8 cellular contexts compared by ENCODE assay signal in the genomic region with DNA sequence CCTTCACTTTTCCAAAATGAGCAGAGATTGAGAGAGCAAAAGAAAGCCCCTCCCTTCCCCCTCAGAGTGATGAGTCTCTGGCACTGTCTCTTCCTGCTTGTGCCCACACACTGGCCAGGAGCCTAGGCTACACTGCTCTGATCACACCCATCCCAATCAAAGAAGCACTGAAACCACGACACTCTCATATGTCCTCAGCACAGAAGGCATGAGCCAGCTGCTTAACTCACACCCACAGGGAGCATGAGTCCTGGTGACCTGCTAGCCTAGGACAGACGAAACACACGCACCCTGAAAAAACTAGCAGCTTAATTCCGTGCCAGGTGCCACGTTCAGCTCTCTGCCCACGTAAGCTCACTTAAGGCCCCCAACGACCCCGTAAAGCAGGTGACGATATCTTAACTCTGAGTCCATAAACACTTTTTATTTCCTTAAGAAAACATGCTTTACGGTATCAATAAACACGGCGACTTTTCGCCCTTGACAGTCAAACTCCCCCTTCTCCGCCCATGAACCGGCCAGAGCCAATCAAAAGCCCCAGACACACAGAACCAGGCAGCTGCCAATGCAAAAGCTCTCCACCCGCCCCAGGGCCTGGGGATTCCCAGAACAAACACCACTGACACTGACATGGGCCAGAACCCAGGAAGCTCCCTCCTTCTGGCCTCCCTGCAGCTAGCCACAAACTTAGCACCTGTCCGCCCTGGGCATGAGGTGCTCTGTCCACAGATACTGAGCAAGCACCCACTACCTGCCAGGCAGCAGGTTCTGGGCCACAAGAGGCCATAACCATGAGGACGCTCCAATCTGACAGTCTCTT.
DNase-seq lines count a peak whose midpoint lies in the region; ATAC-seq and TF ChIP-seq lines count a peak whose summit lies in the region.

No MANE protein-coding gene starts in this region.

- DNase-seq in GM04503 (ENCODE audit: low read depth) (peak; percentile 33), Right ventricle myocardium inferior (ENCODE audit: missing footprints) (peak; percentile 79), progenitor cell of endocrine pancreas (ENCODE audit: low spot score, unreplicated experiment) (no peak), SHP77 treated with DMSO at 0.1 percent for 48 hours (lab: John Stamatoyannopoulos, UW) (no peak)

- H3K4me1 Mint-ChIP-seq in progenitor cell of endocrine pancreas (ENCODE audit: low read depth): peaks cover 11% of the 10 kb centered on the region

- H3K27ac Mint-ChIP-seq in progenitor cell of endocrine pancreas: peak overlapping the region; percentile 86

- H3K9me3 Mint-ChIP-seq in progenitor cell of endocrine pancreas (ENCODE audit: low read depth): no peaks in the 10 kb centered on the region

- H3K27me3 Mint-ChIP-seq in progenitor cell of endocrine pancreas: no peaks in the 10 kb centered on the region

- intact Hi-C loops in Right ventricle myocardium inferior (cut with DNase I): no loop called here

- H3K4me3 Mint-ChIP-seq in progenitor cell of endocrine pancreas (ENCODE audit: low read depth): no peak overlapping the region

- peaks cover 54% of the 10 kb centered on the region for H3K36me3 Mint-ChIP-seq in progenitor cell of endocrine pancreas (ENCODE audit: insufficient read depth)

- no peak for TF ChIP-seq CTCF in progenitor cell of endocrine pancreas (IDR thresholded peaks at IDR 0.05; ENCODE audit: unreplicated experiment)

- peak; percentile 61 for ATAC-seq in SK-N-SH treated with all-trans-retinoic acid at 6 μM for 48 hours
- peak; percentile 93 for ATAC-seq in Right ventricle myocardium inferior
- ATAC-seq in GM21786 (IDR thresholded peaks at IDR 0.05; ENCODE audit: unreplicated experiment): no peak
- ATAC-seq in HG03097 (IDR thresholded peaks at IDR 0.05; ENCODE audit: low FRiP score, unreplicated experiment): no peak
- ATAC-seq in HG02759 (IDR thresholded peaks at IDR 0.05; ENCODE audit: unreplicated experiment): no peak

TF ChIP-seq in SK-N-SH treated with all-trans-retinoic acid at 6 μM for 48 hours, 23 proteins besides CTCF, POLR2A, EP300 and RAD21:
- TF ChIP-seq CSDC2 (CRISPR knock-in tag; IDR thresholded peaks at IDR 0.05) (no peak), ZFP30 (CRISPR knock-in tag; IDR thresholded peaks at IDR 0.05) (no peak), RARB (CRISPR knock-in tag; IDR thresholded peaks at IDR 0.05) (no peak), TCF4 (CRISPR knock-in tag; IDR thresholded peaks at IDR 0.05; ENCODE audit: borderline replicate concordance) (peak; percentile 74), GLIS3 (CRISPR knock-in tag; IDR thresholded peaks at IDR 0.05) (no peak), OSR1 (CRISPR knock-in tag; IDR thresholded peaks at IDR 0.05) (no peak), ZC3H10 (CRISPR knock-in tag; IDR thresholded peaks at IDR 0.05) (no peak), ISL1 (CRISPR knock-in tag; IDR thresholded peaks at IDR 0.05) (no peak), SNAI2 (CRISPR knock-in tag; IDR thresholded peaks at IDR 0.05) (peak; percentile 78; the same call in 1 of the 2 replicates), ZNF565 (CRISPR knock-in tag; conservative IDR thresholded peaks at IDR 0.05; ENCODE audit: low read depth) (no peak), ZNF70 (CRISPR knock-in tag; IDR thresholded peaks at IDR 0.05) (0 out of 2 replicates have a peak, but pooled peaks have one; percentile 29)
- TF ChIP-seq, protein P1, sequence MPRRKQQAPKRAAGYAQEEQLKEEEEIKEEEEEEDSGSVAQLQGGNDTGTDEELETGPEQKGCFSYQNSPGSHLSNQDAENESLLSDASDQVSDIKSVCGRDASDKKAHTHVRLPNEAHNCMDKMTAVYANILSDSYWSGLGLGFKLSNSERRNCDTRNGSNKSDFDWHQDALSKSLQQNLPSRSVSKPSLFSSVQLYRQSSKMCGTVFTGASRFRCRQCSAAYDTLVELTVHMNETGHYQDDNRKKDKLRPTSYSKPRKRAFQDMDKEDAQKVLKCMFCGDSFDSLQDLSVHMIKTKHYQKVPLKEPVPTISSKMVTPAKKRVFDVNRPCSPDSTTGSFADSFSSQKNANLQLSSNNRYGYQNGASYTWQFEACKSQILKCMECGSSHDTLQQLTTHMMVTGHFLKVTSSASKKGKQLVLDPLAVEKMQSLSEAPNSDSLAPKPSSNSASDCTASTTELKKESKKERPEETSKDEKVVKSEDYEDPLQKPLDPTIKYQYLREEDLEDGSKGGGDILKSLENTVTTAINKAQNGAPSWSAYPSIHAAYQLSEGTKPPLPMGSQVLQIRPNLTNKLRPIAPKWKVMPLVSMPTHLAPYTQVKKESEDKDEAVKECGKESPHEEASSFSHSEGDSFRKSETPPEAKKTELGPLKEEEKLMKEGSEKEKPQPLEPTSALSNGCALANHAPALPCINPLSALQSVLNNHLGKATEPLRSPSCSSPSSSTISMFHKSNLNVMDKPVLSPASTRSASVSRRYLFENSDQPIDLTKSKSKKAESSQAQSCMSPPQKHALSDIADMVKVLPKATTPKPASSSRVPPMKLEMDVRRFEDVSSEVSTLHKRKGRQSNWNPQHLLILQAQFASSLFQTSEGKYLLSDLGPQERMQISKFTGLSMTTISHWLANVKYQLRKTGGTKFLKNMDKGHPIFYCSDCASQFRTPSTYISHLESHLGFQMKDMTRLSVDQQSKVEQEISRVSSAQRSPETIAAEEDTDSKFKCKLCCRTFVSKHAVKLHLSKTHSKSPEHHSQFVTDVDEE (CRISPR knock-in tag; IDR thresholded peaks at IDR 0.05): peak; percentile 20; the same call in 1 of the 2 replicates
- TF ChIP-seq, protein P2, sequence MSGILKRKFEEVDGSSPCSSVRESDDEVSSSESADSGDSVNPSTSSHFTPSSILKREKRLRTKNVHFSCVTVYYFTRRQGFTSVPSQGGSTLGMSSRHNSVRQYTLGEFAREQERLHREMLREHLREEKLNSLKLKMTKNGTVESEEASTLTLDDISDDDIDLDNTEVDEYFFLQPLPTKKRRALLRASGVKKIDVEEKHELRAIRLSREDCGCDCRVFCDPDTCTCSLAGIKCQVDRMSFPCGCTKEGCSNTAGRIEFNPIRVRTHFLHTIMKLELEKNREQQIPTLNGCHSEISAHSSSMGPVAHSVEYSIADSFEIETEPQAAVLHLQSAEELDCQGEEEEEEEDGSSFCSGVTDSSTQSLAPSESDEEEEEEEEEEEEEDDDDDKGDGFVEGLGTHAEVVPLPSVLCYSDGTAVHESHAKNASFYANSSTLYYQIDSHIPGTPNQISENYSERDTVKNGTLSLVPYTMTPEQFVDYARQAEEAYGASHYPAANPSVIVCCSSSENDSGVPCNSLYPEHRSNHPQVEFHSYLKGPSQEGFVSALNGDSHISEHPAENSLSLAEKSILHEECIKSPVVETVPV (CRISPR knock-in tag; IDR thresholded peaks at IDR 0.05): no peak
- TF ChIP-seq, protein P3, sequence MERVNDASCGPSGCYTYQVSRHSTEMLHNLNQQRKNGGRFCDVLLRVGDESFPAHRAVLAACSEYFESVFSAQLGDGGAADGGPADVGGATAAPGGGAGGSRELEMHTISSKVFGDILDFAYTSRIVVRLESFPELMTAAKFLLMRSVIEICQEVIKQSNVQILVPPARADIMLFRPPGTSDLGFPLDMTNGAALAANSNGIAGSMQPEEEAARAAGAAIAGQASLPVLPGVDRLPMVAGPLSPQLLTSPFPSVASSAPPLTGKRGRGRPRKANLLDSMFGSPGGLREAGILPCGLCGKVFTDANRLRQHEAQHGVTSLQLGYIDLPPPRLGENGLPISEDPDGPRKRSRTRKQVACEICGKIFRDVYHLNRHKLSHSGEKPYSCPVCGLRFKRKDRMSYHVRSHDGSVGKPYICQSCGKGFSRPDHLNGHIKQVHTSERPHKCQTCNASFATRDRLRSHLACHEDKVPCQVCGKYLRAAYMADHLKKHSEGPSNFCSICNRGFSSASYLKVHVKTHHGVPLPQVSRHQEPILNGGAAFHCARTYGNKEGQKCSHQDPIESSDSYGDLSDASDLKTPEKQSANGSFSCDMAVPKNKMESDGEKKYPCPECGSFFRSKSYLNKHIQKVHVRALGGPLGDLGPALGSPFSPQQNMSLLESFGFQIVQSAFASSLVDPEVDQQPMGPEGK (CRISPR knock-in tag; IDR thresholded peaks at IDR 0.05; ENCODE audit: borderline replicate concordance): no peak
- TF ChIP-seq, protein P4, sequence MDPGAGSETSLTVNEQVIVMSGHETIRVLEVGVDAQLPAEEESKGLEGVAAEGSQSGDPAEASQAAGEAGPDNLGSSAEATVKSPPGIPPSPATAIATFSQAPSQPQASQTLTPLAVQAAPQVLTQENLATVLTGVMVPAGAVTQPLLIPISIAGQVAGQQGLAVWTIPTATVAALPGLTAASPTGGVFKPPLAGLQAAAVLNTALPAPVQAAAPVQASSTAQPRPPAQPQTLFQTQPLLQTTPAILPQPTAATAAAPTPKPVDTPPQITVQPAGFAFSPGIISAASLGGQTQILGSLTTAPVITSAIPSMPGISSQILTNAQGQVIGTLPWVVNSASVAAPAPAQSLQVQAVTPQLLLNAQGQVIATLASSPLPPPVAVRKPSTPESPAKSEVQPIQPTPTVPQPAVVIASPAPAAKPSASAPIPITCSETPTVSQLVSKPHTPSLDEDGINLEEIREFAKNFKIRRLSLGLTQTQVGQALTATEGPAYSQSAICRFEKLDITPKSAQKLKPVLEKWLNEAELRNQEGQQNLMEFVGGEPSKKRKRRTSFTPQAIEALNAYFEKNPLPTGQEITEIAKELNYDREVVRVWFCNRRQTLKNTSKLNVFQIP (CRISPR knock-in tag; IDR thresholded peaks at IDR 0.05; ENCODE audit: borderline replicate concordance, low read depth): no peak
- TF ChIP-seq, protein P5, sequence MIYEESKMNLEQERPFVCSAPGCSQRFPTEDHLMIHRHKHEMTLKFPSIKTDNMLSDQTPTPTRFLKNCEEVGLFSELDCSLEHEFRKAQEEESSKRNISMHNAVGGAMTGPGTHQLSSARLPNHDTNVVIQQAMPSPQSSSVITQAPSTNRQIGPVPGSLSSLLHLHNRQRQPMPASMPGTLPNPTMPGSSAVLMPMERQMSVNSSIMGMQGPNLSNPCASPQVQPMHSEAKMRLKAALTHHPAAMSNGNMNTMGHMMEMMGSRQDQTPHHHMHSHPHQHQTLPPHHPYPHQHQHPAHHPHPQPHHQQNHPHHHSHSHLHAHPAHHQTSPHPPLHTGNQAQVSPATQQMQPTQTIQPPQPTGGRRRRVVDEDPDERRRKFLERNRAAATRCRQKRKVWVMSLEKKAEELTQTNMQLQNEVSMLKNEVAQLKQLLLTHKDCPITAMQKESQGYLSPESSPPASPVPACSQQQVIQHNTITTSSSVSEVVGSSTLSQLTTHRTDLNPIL (CRISPR knock-in tag; IDR thresholded peaks at IDR 0.05; ENCODE audit: low read depth): no peak

Comparison
In these comparisons a context has a peak if more than half of its experiments do, and no peak if none do; other contexts are left out.
1. DNase-seq: peak in GM04503 (single experiment) and Right ventricle myocardium inferior (single experiment); none in progenitor cell of endocrine pancreas (single experiment) and SHP77 treated with DMSO at 0.1 percent for 48 hours (single experiment).
2. ATAC-seq: peak in SK-N-SH treated with all-trans-retinoic acid at 6 μM for 48 hours (single experiment) and Right ventricle myocardium inferior (single experiment); none in GM21786 (single experiment), HG03097 (single experiment) and HG02759 (single experiment).